ENCODE assay signal across 1 cellular context in the genomic region with DNA sequence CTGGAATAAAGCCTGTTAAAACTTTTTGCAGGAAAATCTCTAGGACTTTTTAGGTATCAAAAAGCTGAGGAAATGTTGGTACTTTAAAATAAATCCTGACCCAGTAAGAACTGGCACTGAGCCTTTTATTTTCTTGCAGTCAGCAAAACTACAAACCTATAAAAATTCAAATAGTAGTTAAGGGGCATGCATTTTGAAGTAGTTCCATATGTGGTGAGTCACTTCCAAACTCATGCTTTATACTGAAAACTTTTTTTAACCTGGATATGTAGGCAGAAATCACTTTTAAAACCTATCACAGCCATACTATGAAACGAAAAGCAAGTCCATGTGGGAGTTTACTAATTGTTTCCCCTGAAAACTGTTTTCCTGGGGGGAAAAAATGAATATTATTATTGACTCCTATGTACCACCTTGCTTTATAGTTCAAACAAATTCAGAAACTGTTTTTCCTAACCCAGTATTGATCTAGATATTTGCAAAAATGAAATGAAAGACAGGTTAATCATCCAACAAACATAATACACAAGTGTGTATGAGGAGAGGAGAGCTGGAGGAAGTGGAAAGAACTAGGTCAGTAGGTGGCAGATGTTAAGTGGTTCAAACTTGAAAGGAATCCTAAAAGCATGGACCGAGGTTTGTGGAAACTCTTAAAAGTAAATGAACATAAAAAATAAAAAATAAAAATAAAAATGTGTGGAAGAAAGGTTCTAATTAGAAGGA.
A peak's percentile ranks its signal among the peaks of the same experiment; 100 is the strongest.
TF ChIP-seq lines count a peak whose summit lies in the region.

No MANE protein-coding gene starts in this region.

TF ChIP-seq in IMR-90, 13 proteins besides CTCF, POLR2A, EP300 and RAD21 (continued from another document):
- TF ChIP-seq CEBPB (IDR thresholded peaks at IDR 0.05; ENCODE audit: low read depth, low read length) (no peak), MAFK (IDR thresholded peaks at IDR 0.05; ENCODE audit: low read depth, low read length) (peak; percentile 81), NFE2L2 (IDR thresholded peaks at IDR 0.05; ENCODE audit: low read depth, low read length) (no peak)
- TF ChIP-seq, protein P1, sequence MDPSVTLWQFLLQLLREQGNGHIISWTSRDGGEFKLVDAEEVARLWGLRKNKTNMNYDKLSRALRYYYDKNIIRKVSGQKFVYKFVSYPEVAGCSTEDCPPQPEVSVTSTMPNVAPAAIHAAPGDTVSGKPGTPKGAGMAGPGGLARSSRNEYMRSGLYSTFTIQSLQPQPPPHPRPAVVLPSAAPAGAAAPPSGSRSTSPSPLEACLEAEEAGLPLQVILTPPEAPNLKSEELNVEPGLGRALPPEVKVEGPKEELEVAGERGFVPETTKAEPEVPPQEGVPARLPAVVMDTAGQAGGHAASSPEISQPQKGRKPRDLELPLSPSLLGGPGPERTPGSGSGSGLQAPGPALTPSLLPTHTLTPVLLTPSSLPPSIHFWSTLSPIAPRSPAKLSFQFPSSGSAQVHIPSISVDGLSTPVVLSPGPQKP (IDR thresholded peaks at IDR 0.05; ENCODE audit: borderline replicate concordance, low read depth, low read length) = no peak
